ENCODE assay signal across 13 cellular contexts in genomic region chr1:62025154-62025553, GRCh38.
DNase-seq lines count a peak whose midpoint lies in the region; ATAC-seq and TF ChIP-seq lines count a peak whose summit lies in the region.
"Had no signal": no experiment of that assay in that cellular context is flagged by ENCODE, and none has a peak within 500 bp of the region (broad histone marks: within the 10 kb centered on the region; RNA-seq: fewer than 3 reads in every experiment).

No MANE protein-coding gene starts in this region.

- peaks cover 3% of the 10 kb centered on the region for H3K4me1 Mint-ChIP-seq in endodermal cell

- ATAC-seq in left ventricle myocardium superior (peak; percentile 16), Right ventricle myocardium superior (ENCODE audit: poor library complexity) (no peak)

- intact Hi-C loops in left ventricle myocardium superior (cut with micrococcal nuclease) (no loop called here), Right ventricle myocardium superior (cut with DNase I) (no loop called here)

- H3K36me3 Mint-ChIP-seq in endodermal cell (ENCODE audit: low read depth): peaks cover 39% of the 10 kb centered on the region

- H3K4me3 Mint-ChIP-seq in endodermal cell: no peak overlapping the region
- H3K4me3 Mint-ChIP-seq: CD4-positive, alpha-beta T cell had no signal

- H3K27me3 ChIP-seq in endodermal cell (ENCODE audit: control insufficient read depth, insufficient read depth, low read length, poor library complexity, severe bottlenecking) (no peaks in the 10 kb centered on the region), skeletal muscle tissue (ENCODE audit: control insufficient read depth in 3 of 3, insufficient read depth in 3 of 3, low read length in 3 of 3) (no peaks in the 10 kb centered on the region)
- H3K27me3 ChIP-seq: BLaER1 treated with 17β-estradiol and CSF1 and Interleukin-3, amounts not matched to agents 10 nM and 100 nM had no signal

- DNase-seq in left ventricle myocardium superior: no peak
- DNase-seq in Right ventricle myocardium superior: no peak
- DNase-seq in NCI-H82 treated with DMSO at 0.1 percent for 48 hours (lab: John Stamatoyannopoulos, UW; ENCODE audit: unreplicated experiment): peak; percentile 73
- no peak for DNase-seq in endodermal cell
- no peak for DNase-seq in effector CD8-positive, alpha-beta T cell (lab: John Stamatoyannopoulos, UW)
- DNase-seq in mesenteric fat pad (ENCODE audit: low spot score): no peak
- DNase-seq in globus pallidus (ENCODE audit: low spot score): no peak
- DNase-seq: ACHN; CD4-positive, alpha-beta T cell; DMS53; GF-D8 had no signal

- H3K4me3 ChIP-seq in endodermal cell (ENCODE audit: low read length) (no peak overlapping the region), skeletal muscle tissue (ENCODE audit: low read length in 3 of 3) (no peak overlapping the region)
- H3K4me3 ChIP-seq: BLaER1 treated with 17β-estradiol and CSF1 and Interleukin-3, amounts not matched to agents 10 nM and 100 nM had no signal

- no peak for TF ChIP-seq CTCF in endodermal cell (conservative IDR thresholded peaks at IDR 0.05)

- H3K9me3 ChIP-seq in endodermal cell (ENCODE audit: control insufficient read depth, low read length) (peaks cover 19% of the 10 kb centered on the region), skeletal muscle tissue (ENCODE audit: control insufficient read depth in 3 of 3, low read length in 3 of 3) (no peaks in the 10 kb centered on the region)

- no peak overlapping the region for H3K27ac ChIP-seq in endodermal cell (ENCODE audit: low read depth, low read length)
- peak overlapping the region; percentile 82 for H3K27ac ChIP-seq in skeletal muscle tissue (ENCODE audit: low read depth, low read length)
- H3K27ac ChIP-seq: BLaER1 treated with 17β-estradiol and CSF1 and Interleukin-3, amounts not matched to agents 10 nM and 100 nM had no signal

- H3K36me3 ChIP-seq in endodermal cell (ENCODE audit: control insufficient read depth, insufficient read depth, low read length) (no peaks in the 10 kb centered on the region), skeletal muscle tissue (ENCODE audit: control insufficient read depth in 3 of 3, insufficient read depth in 3 of 3, low read length in 3 of 3) (no peaks in the 10 kb centered on the region)
- H3K36me3 ChIP-seq: BLaER1 treated with 17β-estradiol and CSF1 and Interleukin-3, amounts not matched to agents 10 nM and 100 nM had no signal

- no peaks in the 10 kb centered on the region for H3K4me1 ChIP-seq in endodermal cell (ENCODE audit: control insufficient read depth, insufficient read depth, low read length)
- peaks cover 11 to 29% (median 14%) of the 10 kb centered on the region in 3 donors for H3K4me1 ChIP-seq in skeletal muscle tissue (ENCODE audit: control insufficient read depth in 3 of 3, insufficient read depth in 3 of 3, low read length in 3 of 3)

- H3K27ac Mint-ChIP-seq in endodermal cell: peak overlapping the region; percentile 57
- H3K27ac Mint-ChIP-seq: CD4-positive, alpha-beta T cell had no signal

- H3K9me3 Mint-ChIP-seq in endodermal cell: peaks cover 13% of the 10 kb centered on the region

- H3K27me3 Mint-ChIP-seq in endodermal cell (ENCODE audit: insufficient read depth): no peaks in the 10 kb centered on the region
- H3K27me3 Mint-ChIP-seq: CD4-positive, alpha-beta T cell had no signal

- H3K9ac ChIP-seq in endodermal cell (ENCODE audit: extremely low read depth, low read length, poor library complexity, severe bottlenecking) (no peak overlapping the region), skeletal muscle tissue (ENCODE audit: low read depth in 1 of 3, low read length in 3 of 3) (peak overlapping the region in 1 of 3 donors; percentile 35)
- H3K9ac ChIP-seq: BLaER1 treated with 17β-estradiol and CSF1 and Interleukin-3, amounts not matched to agents 10 nM and 100 nM had no signal

- 81 to 83% methylated on average over 2 to 4 of the region's 4 CpGs for WGBS in endodermal cell (ENCODE audit: insufficient coverage in 1 of 2, insufficient read length in 1 of 2), 2 experiments
